ENCODE assay signal across 12 cellular contexts in the genomic region with DNA sequence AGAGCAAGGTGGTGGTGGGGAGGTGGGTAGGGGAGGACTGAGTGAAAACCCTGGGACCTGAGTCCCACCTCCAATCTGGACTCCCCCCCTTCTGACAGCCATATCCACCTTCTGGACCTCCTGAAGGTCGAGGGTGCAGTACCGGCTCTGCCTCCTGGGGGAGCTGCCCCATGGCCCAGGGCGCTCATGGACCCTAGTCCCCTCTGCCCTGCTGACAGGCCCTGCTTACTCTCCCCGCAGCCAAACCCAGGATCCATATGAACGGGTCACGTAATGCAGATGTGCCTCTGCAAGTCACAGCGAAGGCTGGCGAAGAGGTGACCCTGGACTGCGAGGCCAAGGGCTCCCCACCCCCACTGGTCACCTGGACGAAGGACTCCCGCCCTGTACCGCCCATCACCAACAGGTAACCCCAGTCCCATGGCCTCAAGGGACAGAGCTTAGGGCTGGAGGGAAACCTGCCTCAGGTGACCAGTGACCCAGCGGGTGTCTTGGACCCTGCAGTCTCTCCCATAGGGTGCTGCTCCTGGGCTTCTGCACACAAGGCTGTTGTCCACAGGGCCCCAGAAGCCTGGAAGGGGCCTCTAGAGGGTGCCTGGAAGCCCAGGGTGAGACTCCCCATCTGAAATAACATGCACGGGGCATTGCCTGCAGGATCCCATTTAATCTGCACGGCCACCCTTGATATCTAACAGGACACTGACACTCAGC.
DNase-seq lines count a peak whose midpoint lies in the region; ATAC-seq and TF ChIP-seq lines count a peak whose summit lies in the region.
"Had no signal": no experiment of that assay in that cellular context is flagged by ENCODE, and none has a peak within 500 bp of the region (broad histone marks: within the 10 kb centered on the region; RNA-seq: fewer than 3 reads in every experiment).

No MANE protein-coding gene starts in this region.

- peak; percentile 43; the same call in 1 of the 2 replicates for TF ChIP-seq RAD21 in Ishikawa (IDR thresholded peaks at IDR 0.05; ENCODE audit: low read depth)

- no peaks in the 10 kb centered on the region for H3K79me2 ChIP-seq in osteoblast (ENCODE audit: insufficient read depth, low read length)

- TF ChIP-seq EP300 in Ishikawa (IDR thresholded peaks at IDR 0.05; ENCODE audit: borderline replicate concordance) = no peak

- no peak overlapping the region for H3K4me2 ChIP-seq in osteoblast (ENCODE audit: insufficient read depth, low read length)

- no peak overlapping the region for H2AFZ ChIP-seq in osteoblast (ENCODE audit: low read length)

- no peaks in the 10 kb centered on the region for H3K9me3 ChIP-seq in osteoblast (ENCODE audit: low read depth, low read length)
- H3K9me3 ChIP-seq: neutrophil had no signal

- H3K9me3 Mint-ChIP-seq in CD14-positive monocyte = no peaks in the 10 kb centered on the region
- H3K9me3 Mint-ChIP-seq: activated T-helper 2 cell treated with anti-CD3 and anti-CD28 coated beads, Interferon-gamma antibody, Interleukin-2, Interleukin-4, amounts not matched to agents 10 μg/mL and 5 μg/mL and 100 μg/mL, durations not matched to agents 14 hours and 24 hours and 36 hours had no signal

- no peaks in the 10 kb centered on the region for H3K36me3 Mint-ChIP-seq in CD14-positive monocyte

- peaks cover 24 to 47% (median 36%) of the 10 kb centered on the region in 3 donors for H3K27me3 Mint-ChIP-seq in CD14-positive monocyte (ENCODE audit: low read depth in 3 of 3)

- TF ChIP-seq CTCF in CD14-positive monocyte (IDR thresholded peaks at IDR 0.05) (peak; percentile 25), choroid plexus epithelial cell (conservative IDR thresholded peaks at IDR 0.05; ENCODE audit: low read depth, low read length) (peak; percentile 55), osteoblast (IDR thresholded peaks at IDR 0.05; ENCODE audit: extremely low read depth, low read depth, low read length) (peak; percentile 29)

- ATAC-seq in GM21619 (IDR thresholded peaks at IDR 0.05; ENCODE audit: unreplicated experiment) (no peak), GM19023 (IDR thresholded peaks at IDR 0.05; ENCODE audit: unreplicated experiment) (no peak)

- no peak overlapping the region for H3K27ac Mint-ChIP-seq in CD14-positive monocyte
- H3K27ac Mint-ChIP-seq: activated T-helper 2 cell treated with anti-CD3 and anti-CD28 coated beads, Interferon-gamma antibody, Interleukin-2, Interleukin-4, amounts not matched to agents 10 μg/mL and 5 μg/mL and 100 μg/mL, durations not matched to agents 14 hours and 24 hours and 36 hours had no signal

- H3K36me3 ChIP-seq in osteoblast (ENCODE audit: insufficient read depth, low read length) = no peaks in the 10 kb centered on the region
- H3K36me3 ChIP-seq: neutrophil had no signal

- intact Hi-C loops in CD14-positive monocyte (cut with micrococcal nuclease) = no loop called here

- no peak for DNase-seq in CD14-positive monocyte (ENCODE audit: low spot score)
- no peak for DNase-seq in choroid plexus epithelial cell (ENCODE audit: low read depth)
- DNase-seq in osteoblast (ENCODE audit: insufficient read length, low spot score, missing footprints) = peak; percentile 68
- no peak for DNase-seq in NCI-H1417 (lab: John Stamatoyannopoulos, UW)
- no peak for DNase-seq in effector CD8-positive, alpha-beta T cell (lab: John Stamatoyannopoulos, UW)
- DNase-seq: foreskin melanocyte, GF-D8 had no signal

- peaks cover 60% of the 10 kb centered on the region for H3K27me3 ChIP-seq in osteoblast (ENCODE audit: insufficient read depth, low read length)

- H3K27ac ChIP-seq in osteoblast (ENCODE audit: low read depth, low read length) = no peak overlapping the region
- H3K27ac ChIP-seq: neutrophil had no signal

- no peak overlapping the region for H3K4me3 Mint-ChIP-seq in CD14-positive monocyte

- H4K20me1 ChIP-seq in osteoblast (ENCODE audit: insufficient read depth, low read length) = no peaks in the 10 kb centered on the region

- H3K4me1 ChIP-seq in osteoblast (ENCODE audit: insufficient read depth, low read length) = peaks cover 10% of the 10 kb centered on the region

- peaks cover 2% of the 10 kb centered on the region for H3K4me1 Mint-ChIP-seq in CD14-positive monocyte

- H3K4me3 ChIP-seq in choroid plexus epithelial cell (ENCODE audit: low read depth, low read length) (no peak overlapping the region), osteoblast (ENCODE audit: insufficient read depth, low read length) (no peak overlapping the region)

TF ChIP-seq in Ishikawa, 13 proteins besides CTCF, POLR2A, EP300 and RAD21:
- TF ChIP-seq CEBPB (IDR thresholded peaks at IDR 0.05) (no peak), EGR1 (IDR thresholded peaks at IDR 0.05) (no peak), ZBTB7A (IDR thresholded peaks at IDR 0.05; ENCODE audit: low read depth) (no peak), TEAD4 (IDR thresholded peaks at IDR 0.05) (no peak), TCF12 (IDR thresholded peaks at IDR 0.05; ENCODE audit: low read depth) (no peak), CREB1 (IDR thresholded peaks at IDR 0.05; ENCODE audit: low read depth) (no peak), FOXM1 (IDR thresholded peaks at IDR 0.05; ENCODE audit: borderline replicate concordance, low read depth) (no peak), YY1 (IDR thresholded peaks at IDR 0.05; ENCODE audit: low read depth) (no peak), NFIC (IDR thresholded peaks at IDR 0.05) (no peak)
- TF ChIP-seq, protein P1, sequence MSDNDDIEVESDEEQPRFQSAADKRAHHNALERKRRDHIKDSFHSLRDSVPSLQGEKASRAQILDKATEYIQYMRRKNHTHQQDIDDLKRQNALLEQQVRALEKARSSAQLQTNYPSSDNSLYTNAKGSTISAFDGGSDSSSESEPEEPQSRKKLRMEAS (IDR thresholded peaks at IDR 0.05) = no peak
- TF ChIP-seq, protein P2, sequence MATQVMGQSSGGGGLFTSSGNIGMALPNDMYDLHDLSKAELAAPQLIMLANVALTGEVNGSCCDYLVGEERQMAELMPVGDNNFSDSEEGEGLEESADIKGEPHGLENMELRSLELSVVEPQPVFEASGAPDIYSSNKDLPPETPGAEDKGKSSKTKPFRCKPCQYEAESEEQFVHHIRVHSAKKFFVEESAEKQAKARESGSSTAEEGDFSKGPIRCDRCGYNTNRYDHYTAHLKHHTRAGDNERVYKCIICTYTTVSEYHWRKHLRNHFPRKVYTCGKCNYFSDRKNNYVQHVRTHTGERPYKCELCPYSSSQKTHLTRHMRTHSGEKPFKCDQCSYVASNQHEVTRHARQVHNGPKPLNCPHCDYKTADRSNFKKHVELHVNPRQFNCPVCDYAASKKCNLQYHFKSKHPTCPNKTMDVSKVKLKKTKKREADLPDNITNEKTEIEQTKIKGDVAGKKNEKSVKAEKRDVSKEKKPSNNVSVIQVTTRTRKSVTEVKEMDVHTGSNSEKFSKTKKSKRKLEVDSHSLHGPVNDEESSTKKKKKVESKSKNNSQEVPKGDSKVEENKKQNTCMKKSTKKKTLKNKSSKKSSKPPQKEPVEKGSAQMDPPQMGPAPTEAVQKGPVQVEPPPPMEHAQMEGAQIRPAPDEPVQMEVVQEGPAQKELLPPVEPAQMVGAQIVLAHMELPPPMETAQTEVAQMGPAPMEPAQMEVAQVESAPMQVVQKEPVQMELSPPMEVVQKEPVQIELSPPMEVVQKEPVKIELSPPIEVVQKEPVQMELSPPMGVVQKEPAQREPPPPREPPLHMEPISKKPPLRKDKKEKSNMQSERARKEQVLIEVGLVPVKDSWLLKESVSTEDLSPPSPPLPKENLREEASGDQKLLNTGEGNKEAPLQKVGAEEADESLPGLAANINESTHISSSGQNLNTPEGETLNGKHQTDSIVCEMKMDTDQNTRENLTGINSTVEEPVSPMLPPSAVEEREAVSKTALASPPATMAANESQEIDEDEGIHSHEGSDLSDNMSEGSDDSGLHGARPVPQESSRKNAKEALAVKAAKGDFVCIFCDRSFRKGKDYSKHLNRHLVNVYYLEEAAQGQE (IDR thresholded peaks at IDR 0.05; ENCODE audit: low read depth) = no peak
